Comparison of ENCODE assay signal across 11 cellular contexts in genomic region chr3:130779031-130779430, GRCh38. TPM values are rescaled to one million over a fixed set of nuclear protein-coding genes. Genes with fewer than 3 reads are reported as not detected.
A peak's percentile ranks its signal among the peaks of the same experiment; 100 is the strongest.
DNase-seq lines count a peak whose midpoint lies in the region; ATAC-seq and TF ChIP-seq lines count a peak whose summit lies in the region.
"Had no signal": no experiment of that assay in that cellular context is flagged by ENCODE, and none has a peak within 500 bp of the region (broad histone marks: within the 10 kb centered on the region; RNA-seq: fewer than 3 reads in every experiment).

No MANE protein-coding gene starts in this region.

- H3K4me1 ChIP-seq in mucosa of descending colon (ENCODE audit: low read depth), result peaks cover 2% of the 10 kb centered on the region
- H3K4me1 ChIP-seq: tibial nerve had no signal

- no peaks in the 10 kb centered on the region for H3K36me3 ChIP-seq in mucosa of descending colon (ENCODE audit: low read depth)
- H3K36me3 ChIP-seq: heart left ventricle, tibial nerve had no signal

- no peak overlapping the region for H3K4me3 ChIP-seq in mucosa of descending colon
- H3K4me3 ChIP-seq: heart left ventricle, tibial nerve had no signal

- intact Hi-C loops in mucosa of descending colon (cut with DNase I, micrococcal nuclease), result no loop called here

- DNase-seq in DMS53 treated with DMSO at 0.1 percent for 48 hours (lab: John Stamatoyannopoulos, UW; ENCODE audit: unreplicated experiment), result peak; percentile 74
- DNase-seq in NCI-H1105 treated with DMSO at 0.1 percent for 48 hours (lab: John Stamatoyannopoulos, UW), result peak; percentile 92
- no peak for DNase-seq in NK-92 (lab: John Stamatoyannopoulos, UW; ENCODE audit: unreplicated experiment)
- no peak for DNase-seq in HUDEP-2 (lab: John Stamatoyannopoulos, UW; ENCODE audit: unreplicated experiment in 76 of 76)
- DNase-seq in mucosa of descending colon, result no peak
- DNase-seq in NCI-H82 treated with DMSO at 0.1 percent for 48 hours (lab: John Stamatoyannopoulos, UW; ENCODE audit: unreplicated experiment), result no peak
- DNase-seq: activated T-cell treated with anti-CD3 and anti-CD28 coated beads, Interleukin-2, amount 50 U/mL, for 48 hours; heart left ventricle had no signal

- ATAC-seq in GM19351 (IDR thresholded peaks at IDR 0.05; ENCODE audit: unreplicated experiment), result peak; percentile 97
- ATAC-seq in HG02870 (IDR thresholded peaks at IDR 0.05; ENCODE audit: unreplicated experiment), result peak; percentile 97
- no peak for ATAC-seq in mucosa of descending colon
- ATAC-seq: heart left ventricle had no signal

- no peak for TF ChIP-seq CTCF in mucosa of descending colon (IDR thresholded peaks at IDR 0.05)

- H3K9me3 ChIP-seq in mucosa of descending colon, result no peaks in the 10 kb centered on the region
- H3K9me3 ChIP-seq: heart left ventricle, tibial nerve had no signal

RNA-seq across cellular contexts. Expression of gene PIK3R4, which starts 32.4 kb away (rescaled TPM):
- 10 to 100 TPM; 20.1 to 27.5 (median 23.6) TPM for total RNA-seq in mucosa of descending colon

Comparison
In these comparisons a context has a peak if more than half of its experiments do, and no peak if none do; other contexts are left out.
1. DNase-seq: peak in DMS53 treated with DMSO at 0.1 percent for 48 hours (single experiment) and NCI-H1105 treated with DMSO at 0.1 percent for 48 hours (single experiment); none in NK-92 (single experiment), HUDEP-2 (0 of 76), mucosa of descending colon (0 of 3) and NCI-H82 treated with DMSO at 0.1 percent for 48 hours (single experiment).